ENCODE assay signal across 8 cellular contexts in the genomic region with DNA sequence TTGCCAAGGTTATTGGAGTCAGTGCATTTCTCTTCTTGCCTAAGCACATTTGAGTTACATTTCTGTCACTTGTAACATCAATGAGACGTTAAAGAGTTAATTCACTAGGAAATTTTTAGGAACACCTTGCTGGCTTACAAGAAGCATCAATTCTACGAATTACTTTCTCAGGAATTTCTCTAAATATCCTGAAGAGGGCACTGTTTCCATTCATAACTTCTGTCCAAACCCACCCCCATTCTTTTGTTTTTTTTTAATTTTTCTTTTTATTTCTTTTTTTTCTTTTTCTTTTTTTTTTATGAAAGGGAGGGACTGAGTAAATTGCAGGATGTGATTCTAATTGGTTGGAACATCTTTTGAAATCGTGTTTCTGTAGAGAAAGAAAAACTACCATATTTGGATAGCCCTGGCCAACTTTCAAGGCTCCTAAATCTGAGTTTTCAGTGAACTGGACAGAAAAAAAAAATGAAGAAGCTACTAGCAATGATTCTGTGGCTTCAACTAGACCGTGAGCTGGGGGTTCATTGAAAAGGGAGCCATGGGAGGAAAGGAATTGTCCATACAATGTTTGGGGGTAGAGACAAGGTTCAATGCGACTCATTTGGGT.
DNase-seq lines count a peak whose midpoint lies in the region; ATAC-seq, FAIRE-seq and TF ChIP-seq lines count a peak whose summit lies in the region.

No MANE protein-coding gene starts in this region.

- peak; percentile 48 for TF ChIP-seq CTCF in BE2C (IDR thresholded peaks at IDR 0.05; ENCODE audit: low read depth, low read length)
- peak; percentile 75 for TF ChIP-seq CTCF in VCaP (conservative IDR thresholded peaks at IDR 0.05)
- peak in 2 of 3 experiments; percentile 33 to 36 for TF ChIP-seq CTCF in keratinocyte (optimal IDR thresholded peaks at IDR 0.05 in 1 of 3, IDR thresholded peaks at IDR 0.05 in 1 of 3, conservative IDR thresholded peaks at IDR 0.05 in 1 of 3; ENCODE audit: extremely low read depth in 1 of 3, insufficient read depth in 2 of 3, low read length in 3 of 3)

- H3K9ac ChIP-seq in GM23248 (no peak overlapping the region), keratinocyte (ENCODE audit: control insufficient read depth, extremely low read depth, insufficient read depth, low read length) (no peak overlapping the region)

- FAIRE-seq in keratinocyte (lab: Jason Lieb, UNC) (no peak), GM12891 (lab: Jason Lieb, UNC) (no peak)

- in situ Hi-C loops in GM23248 (cut with MboI) = no loop called here

- H3K36me3 ChIP-seq in BE2C = no peaks in the 10 kb centered on the region
- no peaks in the 10 kb centered on the region for H3K36me3 ChIP-seq in GM23248 (ENCODE audit: low read depth)
- no peaks in the 10 kb centered on the region for H3K36me3 ChIP-seq in keratinocyte (ENCODE audit: control insufficient read depth in 2 of 2, extremely low read depth in 1 of 2, insufficient read depth in 2 of 2, low read length in 2 of 2)

- no peak for TF ChIP-seq POLR2A in GM12891 (IDR thresholded peaks at IDR 0.05; ENCODE audit: low read depth, low read length)

- no peaks in the 10 kb centered on the region for H3F3A ChIP-seq in GM23248 (ENCODE audit: insufficient read depth)

- no peaks in the 10 kb centered on the region for H3K9me2 ChIP-seq in GM23248 (ENCODE audit: insufficient read depth)

- 21 to 22% methylated on average over 5 of the region's 5 CpGs for WGBS in GM23248 (ENCODE audit: low coverage in 1 of 2, low lambda C conversion rate in 2 of 2, missing lambda C conversion rate in 2 of 2), 2 experiments

- H4K20me1 ChIP-seq in GM23248 (ENCODE audit: insufficient read depth) = no peaks in the 10 kb centered on the region
- no peaks in the 10 kb centered on the region for H4K20me1 ChIP-seq in keratinocyte (ENCODE audit: control insufficient read depth, extremely low read depth, insufficient read depth, low read length)

- H3K27me3 ChIP-seq in BE2C (peaks cover 28% of the 10 kb centered on the region), GM23248 (replicated peaks; ENCODE audit: insufficient read depth) (peaks cover 26% of the 10 kb centered on the region), keratinocyte (ENCODE audit: control insufficient read depth, extremely low read depth, insufficient read depth, low read length) (no peaks in the 10 kb centered on the region)

- ATAC-seq in GM19467 (IDR thresholded peaks at IDR 0.05; ENCODE audit: unreplicated experiment) = no peak

- H3K9me3 ChIP-seq in BE2C = no peaks in the 10 kb centered on the region
- no peaks in the 10 kb centered on the region for H3K9me3 ChIP-seq in GM23248 (ENCODE audit: low read depth)
- H3K9me3 ChIP-seq in keratinocyte (ENCODE audit: control insufficient read depth, low read depth, low read length) = no peaks in the 10 kb centered on the region

- H3K79me2 ChIP-seq in GM23248 (ENCODE audit: insufficient read depth) (no peaks in the 10 kb centered on the region), keratinocyte (ENCODE audit: control insufficient read depth, insufficient read depth, low read length) (no peaks in the 10 kb centered on the region)

- DNase-seq in BE2C = no peak
- peak; percentile 48 for DNase-seq in GM23248
- DNase-seq in keratinocyte (ENCODE audit: low read depth, low spot score) = no peak
- no peak for DNase-seq in NCI-H526 (lab: John Stamatoyannopoulos, UW)
- no peak for DNase-seq in activated effector memory CD4-positive, alpha-beta T cell treated with Interleukin-2 at 50 U/mL for 16 hours
- no peak for DNase-seq in GM12891 (ENCODE audit: insufficient read length, low spot score)

- H2AFZ ChIP-seq in GM23248 (no peak overlapping the region), keratinocyte (ENCODE audit: control insufficient read depth, low read length) (no peak overlapping the region)

- H3K4me2 ChIP-seq in GM23248 (ENCODE audit: unreplicated experiment) (no peak overlapping the region), keratinocyte (ENCODE audit: control insufficient read depth, extremely low read depth, insufficient read depth, low read depth, low read length) (no peak overlapping the region)

- H3K9me1 ChIP-seq in keratinocyte (ENCODE audit: control insufficient read depth, extremely low read depth, insufficient read depth, low read length) = no peaks in the 10 kb centered on the region

- H3K4me1 ChIP-seq in BE2C (no peaks in the 10 kb centered on the region), GM23248 (ENCODE audit: insufficient read depth) (no peaks in the 10 kb centered on the region), keratinocyte (ENCODE audit: control insufficient read depth, extremely low read depth, insufficient read depth, low read length) (no peaks in the 10 kb centered on the region)

- H3K27ac ChIP-seq in GM23248 (no peak overlapping the region), VCaP (no peak overlapping the region), keratinocyte (ENCODE audit: control insufficient read depth, insufficient read depth, low read length) (no peak overlapping the region)

- dilution Hi-C loops in keratinocyte (cut with MboI; ENCODE audit: extremely low pct_ligation_motif_present, low sequenced_read_pairs) = no loop called here

- H3K4me3 ChIP-seq in BE2C (ENCODE audit: low read depth, low read length) (no peak overlapping the region), GM23248 (no peak overlapping the region), keratinocyte (ENCODE audit: control insufficient read depth in 2 of 3, extremely low read depth in 1 of 3, insufficient read depth in 2 of 3, low read depth in 1 of 3, low read length in 3 of 3) (no peak overlapping the region)

TF ChIP-seq in GM12891, 5 proteins besides CTCF, POLR2A, EP300 and RAD21:
- TF ChIP-seq PAX5 (IDR thresholded peaks at IDR 0.05; ENCODE audit: insufficient read depth, low read length, severe bottlenecking) (no peak), POU2F2 (IDR thresholded peaks at IDR 0.05; ENCODE audit: low read depth, low read length) (no peak), SPI1 (IDR thresholded peaks at IDR 0.05; ENCODE audit: low read depth, low read length) (no peak), TAF1 (IDR thresholded peaks at IDR 0.05; ENCODE audit: low read depth, low read length) (no peak), POLR2AphosphoS5 (IDR thresholded peaks at IDR 0.05; ENCODE audit: low read depth, low read length) (no peak)
TF ChIP-seq in GM12891: peak in this region for 0.
